Comparison of ENCODE assay signal across 8 cellular contexts in the genomic region with DNA sequence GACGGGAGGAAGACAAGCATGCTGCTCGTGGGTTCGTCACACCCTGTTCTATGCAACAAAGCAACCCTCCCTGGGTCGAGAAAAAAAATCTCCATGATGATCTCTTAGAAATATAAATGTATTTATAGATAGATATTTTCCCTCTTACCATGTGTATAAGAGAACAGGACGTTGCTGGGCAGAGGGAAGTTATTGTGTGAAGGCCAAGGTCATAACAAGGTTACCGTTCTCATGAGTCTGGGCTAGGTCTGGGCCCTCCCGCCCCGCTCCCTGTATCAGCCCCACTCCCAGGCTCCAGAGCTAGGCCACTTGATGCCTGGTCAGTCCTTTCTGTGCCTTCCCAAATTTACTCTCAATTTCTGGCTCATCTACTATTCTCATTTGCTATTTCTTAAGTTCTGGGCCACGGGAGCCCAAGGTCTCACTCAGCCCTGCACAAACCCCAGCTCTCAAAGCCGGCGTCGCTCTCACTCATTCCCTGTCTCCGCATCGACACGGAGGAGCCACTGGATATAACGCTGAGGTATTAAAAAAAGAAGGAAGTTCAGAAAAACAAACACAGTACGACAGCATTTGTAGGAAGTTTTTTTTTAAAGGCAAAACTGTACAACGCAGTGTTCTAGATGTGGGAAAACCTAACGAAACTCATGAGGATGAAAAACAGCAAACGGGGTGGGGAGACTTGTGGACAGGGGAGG.
A peak's percentile ranks its signal among the peaks of the same experiment; 100 is the strongest.
DNase-seq lines count a peak whose midpoint lies in the region; ATAC-seq and TF ChIP-seq lines count a peak whose summit lies in the region.

No MANE protein-coding gene starts in this region.

- intact Hi-C loops in Right ventricle myocardium inferior (cut with DNase I) (loop anchor here (10.0 kb wide), 1 partner anchor 99 kb away; a partner anchor contains a TSS), cardiac septum (cut with DNase I) (no loop called here), posterior vena cava (cut with DNase I) (no loop called here)

- TF ChIP-seq CTCF in foreskin fibroblast (IDR thresholded peaks at IDR 0.05; ENCODE audit: low read depth, low read length), result no peak

- ATAC-seq in Right ventricle myocardium inferior (peak; percentile 53), GM19455 (IDR thresholded peaks at IDR 0.05; ENCODE audit: unreplicated experiment) (no peak)

- DNase-seq in Right ventricle myocardium inferior (ENCODE audit: missing footprints), result no peak
- no peak for DNase-seq in cardiac septum (ENCODE audit: low spot score)
- peak; percentile 20 for DNase-seq in activated CD4-positive, alpha-beta T cell treated with anti-CD3 and anti-CD28 coated beads, Interleukin-2, amount 50 U/mL, for 1 hour
- DNase-seq in foreskin fibroblast, result peak; percentile 24 to 57
- DNase-seq in posterior vena cava (ENCODE audit: low spot score), result peak; percentile 83
- DNase-seq in cortex of kidney (lab: John Stamatoyannopoulos, UW), result no peak
- no peak for DNase-seq in NCI-H226

- H3K4me3 ChIP-seq in foreskin fibroblast (ENCODE audit: low read depth in 1 of 2, low read length in 2 of 2), result peak overlapping the region; percentile 29 to 52

Comparison
In these comparisons a context has a peak if more than half of its experiments do, and no peak if none do; other contexts are left out.
1. DNase-seq: peak in activated CD4-positive, alpha-beta T cell treated with anti-CD3 and anti-CD28 coated beads, Interleukin-2, amount 50 U/mL, for 1 hour (single experiment), foreskin fibroblast (2 of 2) and posterior vena cava (single experiment); none in Right ventricle myocardium inferior (single experiment), cardiac septum (single experiment), cortex of kidney (single experiment) and NCI-H226 (single experiment).